In the genomic region with DNA sequence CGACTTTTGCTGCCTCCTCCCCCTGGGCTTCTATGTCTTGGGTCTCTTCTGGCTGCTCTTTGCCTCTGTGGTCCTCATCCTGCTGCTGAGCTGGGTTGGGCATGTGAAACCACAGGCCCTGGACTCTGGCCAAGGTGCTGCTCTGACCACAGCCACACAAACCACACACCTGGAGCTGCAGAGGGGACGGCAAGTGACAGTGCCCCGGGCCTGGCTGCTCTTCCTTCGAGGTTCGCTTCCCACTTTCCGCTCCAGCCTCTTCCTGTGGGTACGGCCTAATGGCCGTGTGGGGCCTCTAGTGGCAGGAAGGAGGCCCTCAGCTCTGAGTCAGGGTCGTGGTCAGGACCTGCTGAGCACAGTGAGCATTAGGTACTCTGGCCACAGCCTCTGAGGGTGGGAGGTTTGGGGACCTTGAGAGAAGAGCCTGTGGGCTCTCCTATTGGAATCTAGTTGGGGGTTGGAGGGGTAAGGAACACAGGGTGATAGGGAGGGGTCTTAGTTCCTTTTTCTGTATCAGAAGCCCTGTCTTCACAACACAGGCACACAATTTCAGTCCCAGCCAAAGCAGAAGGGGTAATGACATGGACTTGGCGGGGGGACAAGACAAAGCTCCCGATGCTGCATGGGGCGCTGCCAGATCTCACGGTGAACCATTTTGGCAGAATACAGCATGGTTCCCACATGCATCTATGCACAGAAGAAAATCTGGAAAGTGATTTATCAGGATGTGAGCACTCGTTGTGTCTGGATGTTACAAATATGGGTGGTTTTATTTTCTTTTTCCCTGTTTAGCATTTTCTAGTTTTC, we compare ENCODE assay signal across 9 cellular contexts. TPM values are rescaled to one million over a fixed set of nuclear protein-coding genes. Genes with fewer than 3 reads are reported as not detected.
DNase-seq lines count a peak whose midpoint lies in the region; ATAC-seq and TF ChIP-seq lines count a peak whose summit lies in the region.
"Had no signal": no experiment of that assay in that cellular context is flagged by ENCODE, and none has a peak within 500 bp of the region (broad histone marks: within the 10 kb centered on the region; RNA-seq: fewer than 3 reads in every experiment).

No MANE protein-coding gene starts in this region.

- peak overlapping the region; percentile 80 for H3K4me3 Mint-ChIP-seq in natural killer cell

- peak; percentile 58 for DNase-seq in AG08395 (ENCODE audit: low spot score)
- peak; percentile 54 for DNase-seq in choroid plexus epithelial cell (ENCODE audit: low read depth)
- DNase-seq in natural killer cell: no peak
- DNase-seq in NCI-H526 treated with DMSO at 0.1 percent for 48 hours (lab: John Stamatoyannopoulos, UW): no peak
- DNase-seq in NCI-H1694 (lab: John Stamatoyannopoulos, UW): no peak

- peak overlapping the region; percentile 55 to 81 for H3K27ac Mint-ChIP-seq in natural killer cell

- H3K36me3 Mint-ChIP-seq in natural killer cell: no peaks in the 10 kb centered on the region

- peaks cover 34 to 57% of the 10 kb centered on the region in 2 donors for H3K4me1 Mint-ChIP-seq in natural killer cell

- H3K9me3 Mint-ChIP-seq in natural killer cell: no peaks in the 10 kb centered on the region

- peak; percentile 30; the same call in 1 of the 3 replicates for TF ChIP-seq CTCF in GM12872 (IDR thresholded peaks at IDR 0.05; ENCODE audit: insufficient read depth, low read depth, low read length)
- TF ChIP-seq CTCF in choroid plexus epithelial cell (conservative IDR thresholded peaks at IDR 0.05; ENCODE audit: low read depth, low read length): peak; percentile 60
- no peak for TF ChIP-seq CTCF in natural killer cell (IDR thresholded peaks at IDR 0.05)

- H3K27me3 Mint-ChIP-seq in natural killer cell (ENCODE audit: low read depth in 2 of 2): peaks cover 0 to 4% of the 10 kb centered on the region in 2 donors

- ATAC-seq in natural killer cell (peak in 2 of 3 donors; percentile 48 to 60), GM19455 (IDR thresholded peaks at IDR 0.05; ENCODE audit: unreplicated experiment) (no peak)

- H3K4me3 ChIP-seq in choroid plexus epithelial cell (ENCODE audit: low read depth, low read length): no peak overlapping the region

- intact Hi-C loops in natural killer cell (cut with micrococcal nuclease): no loop called here

TF ChIP-seq in PFSK-1, 5 proteins besides CTCF, POLR2A, EP300 and RAD21:
- TF ChIP-seq, protein P1, sequence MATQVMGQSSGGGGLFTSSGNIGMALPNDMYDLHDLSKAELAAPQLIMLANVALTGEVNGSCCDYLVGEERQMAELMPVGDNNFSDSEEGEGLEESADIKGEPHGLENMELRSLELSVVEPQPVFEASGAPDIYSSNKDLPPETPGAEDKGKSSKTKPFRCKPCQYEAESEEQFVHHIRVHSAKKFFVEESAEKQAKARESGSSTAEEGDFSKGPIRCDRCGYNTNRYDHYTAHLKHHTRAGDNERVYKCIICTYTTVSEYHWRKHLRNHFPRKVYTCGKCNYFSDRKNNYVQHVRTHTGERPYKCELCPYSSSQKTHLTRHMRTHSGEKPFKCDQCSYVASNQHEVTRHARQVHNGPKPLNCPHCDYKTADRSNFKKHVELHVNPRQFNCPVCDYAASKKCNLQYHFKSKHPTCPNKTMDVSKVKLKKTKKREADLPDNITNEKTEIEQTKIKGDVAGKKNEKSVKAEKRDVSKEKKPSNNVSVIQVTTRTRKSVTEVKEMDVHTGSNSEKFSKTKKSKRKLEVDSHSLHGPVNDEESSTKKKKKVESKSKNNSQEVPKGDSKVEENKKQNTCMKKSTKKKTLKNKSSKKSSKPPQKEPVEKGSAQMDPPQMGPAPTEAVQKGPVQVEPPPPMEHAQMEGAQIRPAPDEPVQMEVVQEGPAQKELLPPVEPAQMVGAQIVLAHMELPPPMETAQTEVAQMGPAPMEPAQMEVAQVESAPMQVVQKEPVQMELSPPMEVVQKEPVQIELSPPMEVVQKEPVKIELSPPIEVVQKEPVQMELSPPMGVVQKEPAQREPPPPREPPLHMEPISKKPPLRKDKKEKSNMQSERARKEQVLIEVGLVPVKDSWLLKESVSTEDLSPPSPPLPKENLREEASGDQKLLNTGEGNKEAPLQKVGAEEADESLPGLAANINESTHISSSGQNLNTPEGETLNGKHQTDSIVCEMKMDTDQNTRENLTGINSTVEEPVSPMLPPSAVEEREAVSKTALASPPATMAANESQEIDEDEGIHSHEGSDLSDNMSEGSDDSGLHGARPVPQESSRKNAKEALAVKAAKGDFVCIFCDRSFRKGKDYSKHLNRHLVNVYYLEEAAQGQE (IDR thresholded peaks at IDR 0.05; ENCODE audit: insufficient read depth in 1 of 2, low read depth in 2 of 2, low read length in 2 of 2): peak; percentile 28 to 68; a peak in 2 of 4 replicates
- TF ChIP-seq SIN3A (IDR thresholded peaks at IDR 0.05; ENCODE audit: borderline replicate concordance, insufficient read depth, low read length) (no peak), POLR2AphosphoS5 (IDR thresholded peaks at IDR 0.05; ENCODE audit: low read depth, low read length) (peak; percentile 75), FOXP2 (optimal IDR thresholded peaks at IDR 0.05; ENCODE audit: borderline replicate concordance, extremely low read depth, extremely low read length, insufficient read depth) (peak; percentile 41)

RNA-seq across cellular contexts. Expression of gene GP1BA, which starts 2.3 kb away (rescaled TPM):
- polyA plus RNA-seq in PFSK-1 (2012; ENCODE audit: insufficient read length, low read depth): 0.82 TPM
- total RNA-seq in natural killer cell: 1 to 10 TPM in 2 of 3 donors, under 1 TPM in 1; 0.25 to 4.3 (median 2.2) TPM
- total RNA-seq: temporal lobe had no signal

RNA-seq across cellular contexts. Expression of gene SLC25A11, which starts 5.5 kb away (rescaled TPM):
- 180 TPM for polyA plus RNA-seq in PFSK-1 (2012; ENCODE audit: insufficient read length, low read depth)
- total RNA-seq in natural killer cell: 10 to 100 TPM; 34.7 to 47.5 (median 42.5) TPM

RNA-seq across cellular contexts. Expression of gene RNF167, which starts 5.7 kb away (rescaled TPM):
- polyA plus RNA-seq in PFSK-1 (2012; ENCODE audit: insufficient read length, low read depth): 142 TPM
- 100 to 1,000 TPM; 149 to 189 (median 177) TPM for total RNA-seq in natural killer cell

RNA-seq across cellular contexts. Expression of gene PFN1, which starts 14.0 kb away (rescaled TPM):
- 5,299 TPM for polyA plus RNA-seq in PFSK-1 (2012; ENCODE audit: insufficient read length, low read depth)
- 1,000 to 10,000 TPM; 1,278 to 1,379 (median 1,308) TPM for total RNA-seq in natural killer cell

RNA-seq across cellular contexts. Expression of gene ENO3, which starts 16.5 kb away (rescaled TPM):
- 81.3 TPM for polyA plus RNA-seq in PFSK-1 (2012; ENCODE audit: insufficient read length, low read depth)
- total RNA-seq in natural killer cell: 10 to 100 TPM; 26.1 to 28.4 (median 26.6) TPM

Comparison
In these comparisons a context has a peak if more than half of its experiments do, and no peak if none do; other contexts are left out.
1. DNase-seq: peak in AG08395 (single experiment) and choroid plexus epithelial cell (single experiment); none in natural killer cell (single experiment), NCI-H526 treated with DMSO at 0.1 percent for 48 hours (single experiment) and NCI-H1694 (single experiment).